ENCODE assay signal across 21 cellular contexts in genomic region chr12:132278421-132279183, GRCh38. TPM values are rescaled to one million over a fixed set of nuclear protein-coding genes. Genes with fewer than 3 reads are reported as not detected.
A peak's percentile ranks its signal among the peaks of the same experiment; 100 is the strongest.
DNase-seq lines count a peak whose midpoint lies in the region; ATAC-seq and TF ChIP-seq lines count a peak whose summit lies in the region.
"Had no signal": no experiment of that assay in that cellular context is flagged by ENCODE, and none has a peak within 500 bp of the region (broad histone marks: within the 10 kb centered on the region; RNA-seq: fewer than 3 reads in every experiment).

No MANE protein-coding gene starts in this region.

- no peak overlapping the region for H3K27ac Mint-ChIP-seq in chondrocyte (ENCODE audit: unreplicated experiment)
- H3K27ac Mint-ChIP-seq: CD8-positive, alpha-beta memory T cell had no signal

- H3K9me3 ChIP-seq in BLaER1, result no peaks in the 10 kb centered on the region
- H3K9me3 ChIP-seq in lower lobe of right lung, result no peaks in the 10 kb centered on the region
- H3K9me3 ChIP-seq in upper lobe of right lung, result no peaks in the 10 kb centered on the region
- H3K9me3 ChIP-seq: SJSA1 had no signal

- H3K36me3 ChIP-seq in BLaER1 (no peaks in the 10 kb centered on the region), lower lobe of right lung (no peaks in the 10 kb centered on the region), upper lobe of right lung (no peaks in the 10 kb centered on the region)
- H3K36me3 ChIP-seq: SJSA1 had no signal

- H3K9me3 Mint-ChIP-seq in chondrocyte (ENCODE audit: low read depth), result no peaks in the 10 kb centered on the region
- H3K9me3 Mint-ChIP-seq: CD8-positive, alpha-beta memory T cell had no signal

- intact Hi-C loops in lower lobe of right lung (cut with DNase I) (no loop called here), upper lobe of right lung (cut with DNase I) (no loop called here)

- DNase-seq in Daoy (ENCODE audit: low read depth), result peak; percentile 36
- peak; percentile 77 for DNase-seq in chondrocyte (ENCODE audit: low spot score)
- DNase-seq in lower lobe of right lung, result peak; percentile 30
- no peak for DNase-seq in UCSD-AML1 (lab: John Stamatoyannopoulos, UW; ENCODE audit: unreplicated experiment)
- no peak for DNase-seq in upper lobe of right lung
- DNase-seq: CD8-positive, alpha-beta memory T cell; DMS53; GOT3; NCI-H1105; NCI-H146; NCI-H1930; NCI-H2107; NCI-H446; NCI-H524 treated with DMSO at 0.1 percent for 48 hours; NCI-H774 had no signal

- H3K4me1 Mint-ChIP-seq in chondrocyte (ENCODE audit: low read depth), result peaks cover 2% of the 10 kb centered on the region
- H3K4me1 Mint-ChIP-seq: CD8-positive, alpha-beta memory T cell had no signal

- H3K27me3 ChIP-seq in BLaER1 (no peaks in the 10 kb centered on the region), lower lobe of right lung (ENCODE audit: low read depth) (peaks cover 80% of the 10 kb centered on the region), upper lobe of right lung (peaks cover 56% of the 10 kb centered on the region)

- peaks cover 51% of the 10 kb centered on the region for H3K4me1 ChIP-seq in BLaER1
- no peaks in the 10 kb centered on the region for H3K4me1 ChIP-seq in lower lobe of right lung
- H3K4me1 ChIP-seq in upper lobe of right lung, result no peaks in the 10 kb centered on the region
- H3K4me1 ChIP-seq: SJSA1 had no signal

- ATAC-seq in lower lobe of right lung (no peak), HG02973 (IDR thresholded peaks at IDR 0.05; ENCODE audit: unreplicated experiment) (no peak), GM18861 (IDR thresholded peaks at IDR 0.05; ENCODE audit: unreplicated experiment) (no peak), upper lobe of right lung (no peak)

- H3K27ac ChIP-seq in BLaER1 (no peak overlapping the region), lower lobe of right lung (no peak overlapping the region), upper lobe of right lung (no peak overlapping the region)
- H3K27ac ChIP-seq: C4-2B, HL-60, SJSA1 had no signal

- no peaks in the 10 kb centered on the region for H3K36me3 Mint-ChIP-seq in chondrocyte (ENCODE audit: low read depth)
- H3K36me3 Mint-ChIP-seq: CD8-positive, alpha-beta memory T cell had no signal

- peak overlapping the region; percentile 43 for H3K4me2 ChIP-seq in BLaER1

- H3K4me3 ChIP-seq in BLaER1 (no peak overlapping the region), lower lobe of right lung (no peak overlapping the region), upper lobe of right lung (no peak overlapping the region)
- H3K4me3 ChIP-seq: SJSA1 had no signal

- no peak overlapping the region for H3K4me3 Mint-ChIP-seq in chondrocyte (ENCODE audit: unreplicated experiment)
- H3K4me3 Mint-ChIP-seq: CD8-positive, alpha-beta memory T cell had no signal

- no peak overlapping the region for H3K9ac ChIP-seq in BLaER1

- peaks cover 39% of the 10 kb centered on the region for H3K27me3 Mint-ChIP-seq in chondrocyte (ENCODE audit: low read depth)

- H4K20me1 ChIP-seq in BLaER1, result no peaks in the 10 kb centered on the region

- TF ChIP-seq CTCF in chondrocyte (IDR thresholded peaks at IDR 0.05), result no peak
- TF ChIP-seq CTCF in lower lobe of right lung (IDR thresholded peaks at IDR 0.05), result no peak
- TF ChIP-seq CTCF in upper lobe of right lung (IDR thresholded peaks at IDR 0.05), result no peak

RNA-seq across cellular contexts. Expression of gene GALNT9, which starts 50.8 kb away (rescaled TPM):
- total RNA-seq in Daoy (2014; rRNA removed; shearing (Covaris generic)), result 0.29 TPM in 1 of 2 replicates, not detected in the other
- total RNA-seq in chondrocyte (0.15 to 0.29 TPM in 2 of 3 replicates, not detected in the other), lower lobe of right lung (not detected), upper lobe of right lung (1.6 TPM)
- total RNA-seq: SJSA1 had no signal

Comparison
In these comparisons a context has a peak if more than half of its experiments do, and no peak if none do; other contexts are left out.
1. DNase-seq: peak in Daoy (single experiment), chondrocyte (single experiment) and lower lobe of right lung (single experiment); none in UCSD-AML1 (single experiment) and upper lobe of right lung (single experiment).